ENCODE assay signal across 28 cellular contexts in the genomic region with DNA sequence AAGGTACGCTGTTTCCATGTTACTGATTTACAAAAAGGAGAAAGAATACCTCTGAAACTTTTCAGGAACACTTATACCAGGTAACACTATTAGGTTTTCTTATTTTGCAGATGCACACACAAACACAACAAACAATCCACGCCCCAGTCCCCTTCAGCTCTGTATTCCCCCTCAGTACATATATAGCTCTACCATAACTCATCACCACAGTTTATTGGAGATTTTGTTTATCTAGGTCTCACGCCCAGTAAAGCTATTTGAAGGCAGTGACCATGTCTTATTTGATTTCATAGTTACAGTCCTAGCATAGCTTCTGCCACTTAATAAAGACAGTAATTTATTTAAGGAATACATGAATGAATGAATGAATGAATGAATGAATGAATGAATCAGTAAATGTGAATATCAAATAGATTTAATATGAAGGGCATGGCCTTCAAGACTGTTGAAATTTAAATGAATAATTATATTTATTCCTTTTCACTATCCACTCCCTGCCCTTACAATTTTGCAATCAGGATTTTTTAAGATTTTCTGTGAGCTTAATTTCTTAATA.
"Had no signal": no experiment of that assay in that cellular context is flagged by ENCODE, and none has a peak within 500 bp of the region (broad histone marks: within the 10 kb centered on the region; RNA-seq: fewer than 3 reads in every experiment).

No MANE protein-coding gene starts in this region.

- H3K9me3 ChIP-seq: esophagus squamous epithelium, gastrocnemius medialis, heart right ventricle, left lung, lower lobe of right lung, mucosa of descending colon had no signal

- H3K9me3 Mint-ChIP-seq: dendritic cell treated with granulocyte-macrophage colony-stimulating factor and Interleukin-4, amounts not matched to agents 40 ng/mL and 50 ng/mL, for 4 days; effector memory CD8-positive, alpha-beta T cell; endodermal cell; naive thymus-derived CD8-positive, alpha-beta T cell had no signal

- H3K4me3 ChIP-seq: esophagus squamous epithelium, gastrocnemius medialis, heart right ventricle, left lung, lower lobe of right lung, mucosa of descending colon had no signal

- H3K27me3 ChIP-seq: esophagus squamous epithelium, gastrocnemius medialis, heart right ventricle, left lung had no signal

- H3K27me3 Mint-ChIP-seq: dendritic cell treated with granulocyte-macrophage colony-stimulating factor and Interleukin-4, amounts not matched to agents 40 ng/mL and 50 ng/mL, for 4 days; effector memory CD8-positive, alpha-beta T cell; naive B cell; naive thymus-derived CD8-positive, alpha-beta T cell had no signal

- H3K4me3 Mint-ChIP-seq: dendritic cell treated with granulocyte-macrophage colony-stimulating factor and Interleukin-4, amounts not matched to agents 40 ng/mL and 50 ng/mL, for 4 days; effector memory CD8-positive, alpha-beta T cell; endodermal cell; mesothelial cell of epicardium; naive B cell; naive thymus-derived CD8-positive, alpha-beta T cell had no signal

- ATAC-seq: effector memory CD8-positive, alpha-beta T cell; esophagus mucosa; gastrocnemius medialis; heart right ventricle; left cardiac atrium; left lung; left ventricle myocardium superior; lower lobe of right lung; mucosa of descending colon; naive thymus-derived CD8-positive, alpha-beta T cell had no signal

- H3K27ac Mint-ChIP-seq: dendritic cell treated with granulocyte-macrophage colony-stimulating factor and Interleukin-4, amounts not matched to agents 40 ng/mL and 50 ng/mL, for 4 days; effector memory CD8-positive, alpha-beta T cell; endodermal cell; mesothelial cell of epicardium; naive B cell; naive thymus-derived CD8-positive, alpha-beta T cell had no signal

- DNase-seq: cortex of kidney; effector CD8-positive, alpha-beta T cell; effector memory CD8-positive, alpha-beta T cell; endodermal cell; erythroblast; esophagus squamous epithelium; foreskin fibroblast; foreskin melanocyte; gastrocnemius medialis; glutamatergic neuron; head of caudate nucleus; heart right ventricle; hippocampal formation; left cardiac atrium; left lung; left ventricle myocardium superior; lower lobe of right lung; mesenchymal stem cell; mucosa of descending colon; naive B cell; naive thymus-derived CD8-positive, alpha-beta T cell had no signal

- H3K4me1 ChIP-seq: esophagus squamous epithelium, left lung, lower lobe of right lung had no signal

- H3K27ac ChIP-seq: epithelial cell of prostate, esophagus squamous epithelium, gastrocnemius medialis, heart right ventricle, left lung, lower lobe of right lung had no signal

- H3K4me1 Mint-ChIP-seq: endodermal cell, mesothelial cell of epicardium had no signal

- FAIRE-seq: endometrium, islet of Langerhans, keratinocyte had no signal
